ENCODE assay signal across 9 cellular contexts in the genomic region with DNA sequence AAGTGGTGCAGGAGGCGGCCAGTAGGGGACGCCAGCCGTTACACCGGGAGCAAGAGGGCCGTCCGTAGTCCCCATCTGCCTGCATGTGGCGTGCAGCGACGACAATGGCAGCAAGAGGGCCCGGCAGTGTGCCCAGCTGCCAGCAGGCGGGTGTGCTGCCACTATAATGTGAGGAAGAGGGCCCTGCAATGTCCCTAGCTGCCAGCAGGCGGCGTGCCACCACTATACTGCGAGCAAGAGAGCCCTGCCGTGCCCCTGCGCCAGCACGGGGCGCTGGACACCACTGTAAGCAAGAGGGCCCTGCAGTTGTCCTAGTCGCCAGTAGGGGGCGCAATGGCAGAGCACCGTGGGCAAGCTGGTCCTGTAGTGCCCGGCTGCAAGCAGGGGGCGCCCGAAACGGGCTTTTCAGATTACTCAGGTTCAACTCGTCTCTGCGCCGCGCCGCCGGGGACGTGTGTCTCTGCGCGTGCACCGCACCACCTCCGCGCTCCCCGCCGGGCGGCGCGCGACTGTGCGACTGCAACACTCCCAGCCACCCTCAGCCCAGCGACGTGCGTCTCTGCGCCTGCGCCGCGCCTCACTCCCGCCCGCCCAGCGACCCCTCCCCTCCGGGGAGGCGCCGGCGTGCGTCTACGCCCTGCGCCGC. TPM values are rescaled to one million over a fixed set of nuclear protein-coding genes. Genes with fewer than 3 reads are reported as not detected.
DNase-seq lines count a peak whose midpoint lies in the region; ATAC-seq and TF ChIP-seq lines count a peak whose summit lies in the region.
"Not testable (repeated sequence)": the region's sequence is repeated elsewhere in the genome, so short reads cannot be mapped to it uniquely, and the experiment has no call there.
"Had no signal": no experiment of that assay in that cellular context is flagged by ENCODE, and none has a peak within 500 bp of the region (broad histone marks: within the 10 kb centered on the region; RNA-seq: fewer than 3 reads in every experiment).

No MANE protein-coding gene starts in this region.

- not testable (repeated sequence) for H3K9me2 ChIP-seq in GM23338 (ENCODE audit: insufficient read depth)

- intact Hi-C loops in left ventricle myocardium inferior (cut with micrococcal nuclease); mucosa of descending colon (cut with DNase I, micrococcal nuclease); testis (cut with DNase I; ENCODE audit: low total_unique reads): not testable (repeated sequence)

- H3K36me3 ChIP-seq in BJ (ENCODE audit: control insufficient read depth, insufficient read depth, low read length); GM23338 (ENCODE audit: insufficient read depth); left ventricle myocardium inferior; mucosa of descending colon (ENCODE audit: low read depth); testis (ENCODE audit: low read depth, missing control alignments): not testable (repeated sequence)

- POLR2A ChIA-PET in BJ (lab: Charles Lee); RWPE1 (lab: Yijun Ruan, JAX; ENCODE audit: low non-redundant PET): not testable (repeated sequence)

- not testable (repeated sequence) for H3K4me2 ChIP-seq in GM23338

- WGBS in testis, 2 donors, result 70% methylated on average over 33 of the region's 62 CpGs; no CpG with 5 or more reads in 1 of the 2 donors

- H3K4me1 ChIP-seq in GM23338 (ENCODE audit: insufficient read depth); left ventricle myocardium inferior; mucosa of descending colon (ENCODE audit: low read depth); testis: not testable (repeated sequence)

- not testable (repeated sequence) for H3K4me3 ChIP-seq in BJ (ENCODE audit: low read depth, low read length); GM23338; coronary artery; left ventricle myocardium inferior; mucosa of descending colon; testis

- H3K9me3 ChIP-seq in left ventricle myocardium inferior (replicated peaks); mucosa of descending colon; testis: not testable (repeated sequence)

- not testable (repeated sequence) for H3K9me3 Mint-ChIP-seq in GM23338

- not testable (repeated sequence) for H4K20me1 ChIP-seq in GM23338 (replicated peaks; ENCODE audit: insufficient read depth)

- H2AFZ ChIP-seq in GM23338, result not testable (repeated sequence)

- TF ChIP-seq CTCF in BJ (IDR thresholded peaks at IDR 0.05; ENCODE audit: insufficient read depth, low read depth, low read length) (0 out of 2 replicates have a peak, but pooled peaks have one; percentile 8), GM23338 (conservative IDR thresholded peaks at IDR 0.05; ENCODE audit: low read depth in 2 of 2) (peak; percentile 23 to 46; a peak in 3 of 4 replicates), RWPE1 (conservative IDR thresholded peaks at IDR 0.05; ENCODE audit: low read depth) (0 out of 2 replicates have a peak, but pooled peaks have one; percentile 18), left ventricle myocardium inferior (IDR thresholded peaks at IDR 0.05; ENCODE audit: borderline replicate concordance) (peak; percentile 28), mucosa of descending colon (IDR thresholded peaks at IDR 0.05) (peak; percentile 28), testis (IDR thresholded peaks at IDR 0.05) (peak in 2 of 3 experiments; percentile 43 to 60)
- TF ChIP-seq CTCF in coronary artery (IDR thresholded peaks at IDR 0.05), result not testable (repeated sequence)

- H3F3A ChIP-seq in GM23338 (replicated peaks; ENCODE audit: low read depth), result not testable (repeated sequence)

- H3K4me3 Mint-ChIP-seq in GM23338, result not testable (repeated sequence)

- ATAC-seq in GM23338, mucosa of descending colon: not testable (repeated sequence)

- H3K79me2 ChIP-seq in GM23338 (replicated peaks; ENCODE audit: insufficient read depth), result not testable (repeated sequence)

- H3K27me3 ChIP-seq in BJ (ENCODE audit: control insufficient read depth, insufficient read depth, low read length); GM23338 (ENCODE audit: insufficient read depth); left ventricle myocardium inferior (ENCODE audit: low read depth); testis: not testable (repeated sequence)

- not testable (repeated sequence) for H3K36me3 Mint-ChIP-seq in GM23338 (ENCODE audit: low read depth)

- not testable (repeated sequence) for H3K27ac ChIP-seq in GM23338 (ENCODE audit: low read depth); RWPE1; coronary artery; left ventricle myocardium inferior (replicated peaks); testis

- not testable (repeated sequence) for DNase-seq in BJ (ENCODE audit: low read depth); GM23338 (ENCODE audit: low spot score); RWPE1 (ENCODE audit: low spot score); left ventricle myocardium inferior
- peak; percentile 17 to 23 for DNase-seq in activated T-cell treated with anti-CD3 and anti-CD28 coated beads, Interleukin-2, amount 50 U/mL, for 48 hours
- DNase-seq in coronary artery (ENCODE audit: low spot score) (peak; percentile 49), mucosa of descending colon (peak in 1 of 3 donors; percentile 24), testis (peak; percentile 37)

- CTCF ChIA-PET in BJ (lab: Yijun Ruan, JAX); RWPE1 (lab: Yijun Ruan, JAX): not testable (repeated sequence)

- not testable (repeated sequence) for H3K27ac Mint-ChIP-seq in GM23338

- not testable (repeated sequence) for H3K27me3 Mint-ChIP-seq in GM23338 (ENCODE audit: insufficient read depth, low read depth, poor library complexity)

- TF ChIP-seq POLR2A in testis (IDR thresholded peaks at IDR 0.05), result not testable (repeated sequence)

- not testable (repeated sequence) for H3K4me1 Mint-ChIP-seq in GM23338

RNA-seq across cellular contexts. Expression of gene MZF1, which starts 33.2 kb away (rescaled TPM):
- 8.4 and 12.5 TPM in 2 replicates for polyA plus RNA-seq in BJ (2011; rRNA removed)
- polyA minus RNA-seq in BJ (2011; rRNA and poly(A)+ RNA removed), result 5.9 and 7.0 TPM in 2 replicates
- total RNA-seq in GM23338 (2014; rRNA removed; shearing (Covaris generic)), result 17.8 and 21.8 TPM in 2 replicates
- polyA plus RNA-seq in GM23338 (2016; fragmentation: Nextera tagmentation; extraction: Ambion mirVana), result 10.2 and 10.8 TPM in 2 replicates
- 10.9 TPM for total RNA-seq in left ventricle myocardium inferior
- 10 to 100 TPM; 30.4 to 43.3 (median 36.1) TPM for total RNA-seq in mucosa of descending colon
- 10 to 100 TPM; 55.8 to 56.1 TPM for total RNA-seq in testis
- polyA plus RNA-seq in testis (ENCODE audit: insufficient read depth, low read depth, low replicate concordance), result 23.9 TPM
- total RNA-seq: PC-9 had no signal

RNA-seq across cellular contexts. Expression of gene UBE2M, which starts 48.0 kb away (rescaled TPM):
- polyA plus RNA-seq in BJ (2011; rRNA removed) (66.6 and 76.3 TPM in 2 replicates), GM23338 (2016; fragmentation: Nextera tagmentation; extraction: Ambion mirVana) (27.6 and 39.8 TPM in 2 replicates), testis (ENCODE audit: insufficient read depth, low read depth, low replicate concordance) (155 TPM)
- polyA minus RNA-seq in BJ (2011; rRNA and poly(A)+ RNA removed), result 53.8 and 64.6 TPM in 2 replicates
- total RNA-seq in GM23338 (2014; rRNA removed; shearing (Covaris generic)), result 43.7 and 64.5 TPM in 2 replicates
- total RNA-seq in left ventricle myocardium inferior (116 TPM), mucosa of descending colon (100 to 1,000 TPM in 1 of 3 donors, 10 to 100 TPM in 2; 49.4 to 101 (median 66.7) TPM), testis (10 to 100 TPM; 65.0 to 65.2 TPM)
- total RNA-seq: PC-9 had no signal

RNA-seq across cellular contexts. Expression of gene CHMP2A, which starts 51.5 kb away (rescaled TPM):
- 153 and 174 TPM in 2 replicates for polyA plus RNA-seq in BJ (2011; rRNA removed)
- polyA minus RNA-seq in BJ (2011; rRNA and poly(A)+ RNA removed), result 85.9 and 104 TPM in 2 replicates
- 78.6 and 92.2 TPM in 2 replicates for total RNA-seq in GM23338 (2014; rRNA removed; shearing (Covaris generic))
- 143 and 145 TPM in 2 replicates for polyA plus RNA-seq in GM23338 (2016; fragmentation: Nextera tagmentation; extraction: Ambion mirVana)
- 124 TPM for total RNA-seq in left ventricle myocardium inferior
- 100 to 1,000 TPM; 125 to 231 (median 195) TPM for total RNA-seq in mucosa of descending colon
- total RNA-seq in testis, result 100 to 1,000 TPM; 115 to 126 TPM
- 155 TPM for polyA plus RNA-seq in testis (ENCODE audit: insufficient read depth, low read depth, low replicate concordance)
